ENCODE assay signal across 8 cellular contexts in the genomic region with DNA sequence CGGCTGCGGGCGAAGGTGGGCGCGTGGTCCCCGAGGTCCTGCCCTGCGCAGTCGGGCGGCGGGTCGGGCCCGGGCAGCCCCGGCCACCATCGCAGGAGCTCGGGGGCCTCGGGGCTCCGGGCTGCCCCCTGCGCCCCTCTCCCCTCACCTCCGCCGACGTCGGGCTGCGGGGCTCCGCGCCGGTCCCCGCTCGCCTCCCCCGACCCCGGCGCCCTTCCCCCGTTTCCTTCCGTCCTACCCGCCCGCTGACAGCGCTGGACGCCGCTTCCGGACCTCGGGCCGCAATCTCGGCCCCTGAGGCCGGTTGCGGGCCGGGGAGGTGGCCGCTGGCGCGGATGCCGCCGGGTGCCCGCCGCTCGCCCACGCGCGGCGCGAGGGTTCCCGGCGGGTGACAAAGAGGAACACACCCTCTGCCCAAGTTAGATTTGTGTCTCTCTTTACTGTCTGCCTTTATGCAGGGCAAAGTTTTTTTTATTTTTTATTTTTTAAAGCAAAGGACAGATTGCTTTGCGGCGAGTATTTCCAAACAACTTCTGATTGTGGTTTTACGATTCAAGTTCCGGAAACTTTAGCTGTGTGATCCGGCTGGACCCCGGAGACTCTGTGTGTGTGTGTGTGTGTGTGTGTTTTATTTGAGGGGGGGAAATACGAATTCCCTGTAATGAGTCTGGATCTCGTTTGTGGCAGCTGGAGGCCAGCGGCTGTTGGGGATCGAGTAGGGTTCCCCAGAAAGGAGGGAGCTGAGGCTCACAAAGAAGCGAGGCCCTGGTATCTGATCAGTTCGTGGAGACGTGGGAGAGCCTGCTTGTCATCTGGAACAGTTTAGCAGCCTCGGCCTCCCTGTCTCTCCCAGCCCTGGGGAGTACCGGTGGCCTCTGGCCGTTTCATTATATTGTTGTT. TPM values are rescaled to one million over a fixed set of nuclear protein-coding genes. Genes with fewer than 3 reads are reported as not detected.
DNase-seq lines count a peak whose midpoint lies in the region; ATAC-seq and TF ChIP-seq lines count a peak whose summit lies in the region.

No MANE protein-coding gene starts in this region.

- peaks cover 31 to 45% of the 10 kb centered on the region in 2 donors for H3K27me3 Mint-ChIP-seq in natural killer cell treated with Interleukin-12 subunit alpha and Interleukin-12 subunit beta and Interleukin-15 and Interleukin-18, amount 100 ng/mL, for 72 hours

- TF ChIP-seq CTCF in esophagus squamous epithelium (IDR thresholded peaks at IDR 0.05): no peak

- ATAC-seq in natural killer cell treated with Interleukin-12 subunit alpha and Interleukin-12 subunit beta and Interleukin-15 and Interleukin-18, amount 100 ng/mL, for 72 hours: no peak
- ATAC-seq in GM19328 (IDR thresholded peaks at IDR 0.05; ENCODE audit: unreplicated experiment): no peak

- H3K27me3 ChIP-seq in HAP-1 (ENCODE audit: low read depth) (no peaks in the 10 kb centered on the region), esophagus squamous epithelium (peaks cover 0 to 66% (median 3%) of the 10 kb centered on the region in 4 donors)

- H3K9me3 ChIP-seq in HAP-1 (no peaks in the 10 kb centered on the region), esophagus squamous epithelium (no peaks in the 10 kb centered on the region)

- in situ Hi-C loops in HAP-1 (cut with MboI; ENCODE audit: low sequenced_read_pairs): loop anchor here (25.0 kb wide), 1 partner anchor 543 kb away; no protein-coding TSS in a partner anchor

- peak overlapping the region; percentile 39 for H3K4me3 Mint-ChIP-seq in natural killer cell treated with Interleukin-12 subunit alpha and Interleukin-12 subunit beta and Interleukin-15 and Interleukin-18, amount 100 ng/mL, for 72 hours

- peaks cover 34% of the 10 kb centered on the region for H3K4me1 ChIP-seq in HAP-1
- peaks cover 12 to 33% (median 18%) of the 10 kb centered on the region in 3 donors for H3K4me1 ChIP-seq in esophagus squamous epithelium

- peaks cover 0 to 9% of the 10 kb centered on the region in 2 donors for H3K4me1 Mint-ChIP-seq in natural killer cell treated with Interleukin-12 subunit alpha and Interleukin-12 subunit beta and Interleukin-15 and Interleukin-18, amount 100 ng/mL, for 72 hours (ENCODE audit: low read depth in 2 of 2)

- no peak for TF ChIP-seq POLR2A in esophagus squamous epithelium (IDR thresholded peaks at IDR 0.05)

- H3K9me3 Mint-ChIP-seq in natural killer cell treated with Interleukin-12 subunit alpha and Interleukin-12 subunit beta and Interleukin-15 and Interleukin-18, amount 100 ng/mL, for 72 hours: no peaks in the 10 kb centered on the region

- DNase-seq in ELR (ENCODE audit: low read depth): peak; percentile 62
- peak; percentile 13 to 16 for DNase-seq in HAP-1 (ENCODE audit: low spot score in 2 of 2)
- peak; percentile 52 for DNase-seq in SK-N-DZ (ENCODE audit: low spot score)
- no peak for DNase-seq in esophagus squamous epithelium (lab: John Stamatoyannopoulos, UW)
- no peak for DNase-seq in natural killer cell treated with Interleukin-12 subunit alpha and Interleukin-12 subunit beta and Interleukin-15 and Interleukin-18, amount 100 ng/mL, for 72 hours (ENCODE audit: low spot score)
- no peak for DNase-seq in activated CD4-positive, alpha-beta T cell treated with anti-CD3 and anti-CD28 coated beads, Interleukin-2, amount 50 U/mL, for 48 hours
- DNase-seq in NCI-H2029 treated with DMSO at 0.1 percent for 48 hours (lab: John Stamatoyannopoulos, UW): no peak

- H3K36me3 Mint-ChIP-seq in natural killer cell treated with Interleukin-12 subunit alpha and Interleukin-12 subunit beta and Interleukin-15 and Interleukin-18, amount 100 ng/mL, for 72 hours: no peaks in the 10 kb centered on the region

- intact Hi-C loops in esophagus squamous epithelium (cut with DNase I): no loop called here

- peak overlapping the region; percentile 16 to 83 (median 68) for H3K27ac ChIP-seq in esophagus squamous epithelium

- WGBS in esophagus squamous epithelium, 2 donors: 9 to 19% methylated on average over 4 to 9 of the region's 76 CpGs

- H3K27ac Mint-ChIP-seq in natural killer cell treated with Interleukin-12 subunit alpha and Interleukin-12 subunit beta and Interleukin-15 and Interleukin-18, amount 100 ng/mL, for 72 hours: no peak overlapping the region

- peak overlapping the region; percentile 42 for H3K4me3 ChIP-seq in HAP-1
- H3K4me3 ChIP-seq in esophagus squamous epithelium: peak overlapping the region; percentile 45 to 81 (median 68)

- H3K36me3 ChIP-seq in HAP-1 (replicated peaks): no peaks in the 10 kb centered on the region
- no peaks in the 10 kb centered on the region for H3K36me3 ChIP-seq in esophagus squamous epithelium

RNA-seq across cellular contexts. Expression of gene FARP1, which starts 1.0 kb away (rescaled TPM):
- polyA plus RNA-seq in SK-N-DZ (2014; cell fraction: cytosol; rRNA removed): 16.3 and 29.6 TPM in 2 replicates
- polyA plus RNA-seq in SK-N-DZ (2014; cell fraction: nucleus; rRNA removed): 22.1 and 57.0 TPM in 2 replicates
- 10 to 100 TPM in 1 of 4 donors, 1 to 10 TPM in 3; 1.5 to 10.3 (median 6.4) TPM for total RNA-seq in esophagus squamous epithelium
- 1 to 10 TPM; 1.0 to 2.2 TPM for total RNA-seq in natural killer cell treated with Interleukin-12 subunit alpha and Interleukin-12 subunit beta and Interleukin-15 and Interleukin-18, amount 100 ng/mL, for 72 hours

RNA-seq across cellular contexts. Expression of gene RNF113B, which starts 33.2 kb away (rescaled TPM):
- not detected in 2 replicates for polyA plus RNA-seq in SK-N-DZ (2014; cell fraction: cytosol; rRNA removed)
- polyA plus RNA-seq in SK-N-DZ (2014; cell fraction: nucleus; rRNA removed): not detected in 2 replicates
- total RNA-seq in esophagus squamous epithelium: not detected
- total RNA-seq in natural killer cell treated with Interleukin-12 subunit alpha and Interleukin-12 subunit beta and Interleukin-15 and Interleukin-18, amount 100 ng/mL, for 72 hours: not detected

Comparison
In these comparisons a context has a peak if more than half of its experiments do, and no peak if none do; other contexts are left out.
1. DNase-seq: peak in ELR (single experiment), HAP-1 (2 of 2) and SK-N-DZ (single experiment); none in esophagus squamous epithelium (single experiment), natural killer cell treated with Interleukin-12 subunit alpha and Interleukin-12 subunit beta and Interleukin-15 and Interleukin-18, amount 100 ng/mL, for 72 hours (single experiment), activated CD4-positive, alpha-beta T cell treated with anti-CD3 and anti-CD28 coated beads, Interleukin-2, amount 50 U/mL, for 48 hours (0 of 2) and NCI-H2029 treated with DMSO at 0.1 percent for 48 hours (single experiment).